In genomic region chr7:19107392-19108147, GRCh38 we compare ENCODE assay signal across 7 cellular contexts. TPM values are rescaled to one million over a fixed set of nuclear protein-coding genes. Genes with fewer than 3 reads are reported as not detected.
DNase-seq lines count a peak whose midpoint lies in the region; ATAC-seq and TF ChIP-seq lines count a peak whose summit lies in the region.

No MANE protein-coding gene starts in this region.

- ATAC-seq in GM21825 (IDR thresholded peaks at IDR 0.05; ENCODE audit: unreplicated experiment): no peak

- peak overlapping the region in 2 of 3 donors; percentile 42 to 54 for H3K27ac Mint-ChIP-seq in IgD-negative memory B cell

- H3K4me1 Mint-ChIP-seq in IgD-negative memory B cell: peaks cover 5 to 28% (median 10%) of the 10 kb centered on the region in 3 donors

- DNase-seq in astrocyte of the cerebellum (ENCODE audit: low read depth): no peak
- DNase-seq in inferior parietal cortex (ENCODE audit: extremely low spot score): no peak
- no peak for DNase-seq in NCI-H2171 (lab: John Stamatoyannopoulos, UW)

- peaks cover 44% of the 10 kb centered on the region for H3K4me1 ChIP-seq in iPS-20b (ENCODE audit: insufficient read depth, low read length)
- H3K4me1 ChIP-seq in subcutaneous abdominal adipose tissue (ENCODE audit: control insufficient read depth in 5 of 5, insufficient read depth in 5 of 5, low read length in 5 of 5): peaks cover 0 to 78% (median 62%) of the 10 kb centered on the region in 5 donors

- H3K9me3 ChIP-seq in iPS-20b (ENCODE audit: insufficient read depth, low read depth, low read length): no peaks in the 10 kb centered on the region
- no peaks in the 10 kb centered on the region for H3K9me3 ChIP-seq in subcutaneous abdominal adipose tissue (ENCODE audit: control insufficient read depth in 5 of 5, low read length in 5 of 5)

- H3K9ac ChIP-seq in iPS-20b (ENCODE audit: low read depth, low read length) (peak overlapping the region; percentile 5; the same call in 1 of the 2 replicates), subcutaneous abdominal adipose tissue (ENCODE audit: low read length in 5 of 5) (peak overlapping the region; percentile 65 to 93 (median 76))

- H3K27me3 ChIP-seq in iPS-20b (ENCODE audit: insufficient read depth, low read length) (peaks cover 99% of the 10 kb centered on the region), subcutaneous abdominal adipose tissue (ENCODE audit: control insufficient read depth in 5 of 5, insufficient read depth in 4 of 5, low read length in 5 of 5) (peaks cover 0 to 41% (median 19%) of the 10 kb centered on the region in 5 donors)

- TF ChIP-seq CTCF in astrocyte of the cerebellum (IDR thresholded peaks at IDR 0.05; ENCODE audit: low read depth, low read length, missing control alignments): no peak

- peak overlapping the region in 2 of 4 donors; percentile 22 to 83 for H3K4me3 Mint-ChIP-seq in IgD-negative memory B cell

- H3K27me3 Mint-ChIP-seq in IgD-negative memory B cell: peaks cover 76% of the 10 kb centered on the region

- H3K36me3 ChIP-seq in iPS-20b (ENCODE audit: insufficient read depth, low read depth, low read length): no peaks in the 10 kb centered on the region
- H3K36me3 ChIP-seq in subcutaneous abdominal adipose tissue (ENCODE audit: control insufficient read depth in 5 of 5, insufficient read depth in 5 of 5, low read length in 5 of 5): no peaks in the 10 kb centered on the region

- peak overlapping the region; percentile 40 for H3K4me3 ChIP-seq in astrocyte of the cerebellum (ENCODE audit: low read depth, low read length)
- peak overlapping the region; percentile 69 for H3K4me3 ChIP-seq in iPS-20b (ENCODE audit: low read length)
- H3K4me3 ChIP-seq in subcutaneous abdominal adipose tissue (ENCODE audit: low read depth in 1 of 5, low read length in 5 of 5): peak overlapping the region; percentile 72 to 91 (median 86)

- in situ Hi-C loops in astrocyte of the cerebellum (cut with HindIII; ENCODE audit: low sequenced_read_pairs): loop anchor here (25.0 kb wide), 1 partner anchor 520 kb away; no protein-coding TSS in a partner anchor

- no peak overlapping the region for H3K27ac ChIP-seq in iPS-20b (ENCODE audit: low read length)
- H3K27ac ChIP-seq in subcutaneous abdominal adipose tissue (ENCODE audit: low read depth, low read length): peak overlapping the region; percentile 96

- peaks cover 0 to 10% (median 6%) of the 10 kb centered on the region in 3 donors for H3K9me3 Mint-ChIP-seq in IgD-negative memory B cell

- no peaks in the 10 kb centered on the region for H3K36me3 Mint-ChIP-seq in IgD-negative memory B cell

RNA-seq across cellular contexts. Expression of gene TWIST1, which starts 9.9 kb away (rescaled TPM):
- polyA plus RNA-seq in IgD-negative memory B cell: not detected

RNA-seq across cellular contexts. Expression of gene FERD3L, which starts 37.7 kb away (rescaled TPM):
- not detected for polyA plus RNA-seq in IgD-negative memory B cell
